ENCODE assay signal across 8 cellular contexts in genomic region chr2:241540766-241541561, GRCh38. TPM values are rescaled to one million over a fixed set of nuclear protein-coding genes. Genes with fewer than 3 reads are reported as not detected.
DNase-seq lines count a peak whose midpoint lies in the region; ATAC-seq and TF ChIP-seq lines count a peak whose summit lies in the region.

No MANE protein-coding gene starts in this region.

- TF ChIP-seq CTCF in kidney epithelial cell (IDR thresholded peaks at IDR 0.05; ENCODE audit: insufficient read depth, low read length, poor library complexity, severe bottlenecking) = no peak

- H3K27ac ChIP-seq in caudate nucleus (ENCODE audit: low read depth, low read length) = peak overlapping the region; percentile 58

- POLR2A ChIA-PET in HEK293T (lab: Yijun Ruan, JAX) = no interaction called here

- ATAC-seq in HG03045 (IDR thresholded peaks at IDR 0.05; ENCODE audit: unreplicated experiment) = no peak
- ATAC-seq in GM21367 (IDR thresholded peaks at IDR 0.05; ENCODE audit: unreplicated experiment) = no peak

- no peaks in the 10 kb centered on the region for H3K36me3 ChIP-seq in kidney epithelial cell (ENCODE audit: control insufficient read depth, insufficient read depth, low read length)

- CTCF ChIA-PET in HEK293T (lab: Yijun Ruan, JAX) = no interaction called here

- H3K27me3 ChIP-seq in kidney epithelial cell (ENCODE audit: control insufficient read depth, insufficient read depth, low read length) = peaks cover 12% of the 10 kb centered on the region

- peak overlapping the region; percentile 31 for H3K4me3 ChIP-seq in kidney epithelial cell (ENCODE audit: low read depth, low read length)

- DNase-seq in AG08395 (ENCODE audit: low spot score) = peak; percentile 87
- peak; percentile 98 for DNase-seq in HEK293T (ENCODE audit: extremely low spot score)
- DNase-seq in activated CD4-positive, alpha-beta T cell treated with anti-CD3 and anti-CD28 coated beads for 1 hour = peak; percentile 40
- DNase-seq in caudate nucleus (lab: John Stamatoyannopoulos, UW) = peak in 34 of 61 donors; percentile 8 to 77 (median 38)
- no peak for DNase-seq in kidney epithelial cell (ENCODE audit: low read depth)
- DNase-seq in stimulated activated CD4-positive, alpha-beta T cell treated with anti-CD3 and anti-CD28 coated beads, Interleukin-2, amount 100 ng/mL, for 4 hours (ENCODE audit: low read depth) = peak; percentile 25

TF ChIP-seq in HEK293T, 16 proteins besides CTCF, POLR2A, EP300 and RAD21:
- peak; percentile 91 for TF ChIP-seq L3MBTL2 (conservative IDR thresholded peaks at IDR 0.05)
- no peak for TF ChIP-seq LEF1 (IDR thresholded peaks at IDR 0.05; ENCODE audit: borderline replicate concordance)

RNA-seq across cellular contexts. Expression of gene BOK, which starts 17.6 kb away (rescaled TPM):
- 86.8 and 93.7 TPM in 2 replicates for total RNA-seq in kidney epithelial cell

RNA-seq across cellular contexts. Expression of gene STK25, which starts 32.6 kb away (rescaled TPM):
- total RNA-seq in kidney epithelial cell = 271 and 316 TPM in 2 replicates
